In genomic region chr18:51053822-51054221, GRCh38 we compare ENCODE assay signal across 12 cellular contexts. TPM values are rescaled to one million over a fixed set of nuclear protein-coding genes. Genes with fewer than 3 reads are reported as not detected.
DNase-seq lines count a peak whose midpoint lies in the region; ATAC-seq and TF ChIP-seq lines count a peak whose summit lies in the region.
"Had no signal": no experiment of that assay in that cellular context is flagged by ENCODE, and none has a peak within 500 bp of the region (broad histone marks: within the 10 kb centered on the region; RNA-seq: fewer than 3 reads in every experiment).

No MANE protein-coding gene starts in this region.

- POLR2A ChIA-PET in activated CD4-positive, alpha-beta memory T cell treated with anti-CD3 and anti-CD28 coated beads, Interleukin-2, amount 10 ng/mL, durations not matched to agents 7 days and 5 days (lab: Charles Lee): interaction anchor here (0.7 to 5.7 kb wide), 5 partner anchors 14 to 175 kb away, joined by 3 to 43 read pairs (median 17); partner anchors contain the start of genes ELAC1, ME2, MEX3C and SMAD4

- H3K9me3 ChIP-seq in osteoblast (ENCODE audit: low read depth, low read length): no peaks in the 10 kb centered on the region

- H3K36me3 ChIP-seq in osteoblast (ENCODE audit: insufficient read depth, low read length): peaks cover 41% of the 10 kb centered on the region

- no peak for DNase-seq in activated CD4-positive, CD25-positive, alpha-beta regulatory T cell treated with anti-CD3 and anti-CD28 coated beads, Interleukin-2, amount 50 U/mL, for 72 hours
- DNase-seq in activated CD4-positive, alpha-beta memory T cell treated with anti-CD3 and anti-CD28 coated beads, Interleukin-2, amount 10 ng/mL, durations not matched to agents 7 days and 5 days: no peak
- DNase-seq in osteoblast (ENCODE audit: insufficient read length, low spot score, missing footprints) (no peak), Kasumi-1 (lab: John Stamatoyannopoulos, UW) (no peak), inferior parietal cortex (ENCODE audit: extremely low spot score) (no peak), iPS-NIHi11 (ENCODE audit: low spot score) (no peak)
- DNase-seq: 8988T, cerebellar nuclear complex had no signal

- H2AFZ ChIP-seq in osteoblast (ENCODE audit: low read length): no peak overlapping the region

- H4K20me1 ChIP-seq in osteoblast (ENCODE audit: insufficient read depth, low read length): peaks cover 13% of the 10 kb centered on the region

- H3K27me3 Mint-ChIP-seq in activated CD4-positive, alpha-beta memory T cell treated with anti-CD3 and anti-CD28 coated beads, Interleukin-2, amount 10 ng/mL, durations not matched to agents 7 days and 5 days: no peaks in the 10 kb centered on the region

- H3K27ac Mint-ChIP-seq in activated CD4-positive, alpha-beta memory T cell treated with anti-CD3 and anti-CD28 coated beads, Interleukin-2, amount 10 ng/mL, durations not matched to agents 7 days and 5 days: peak overlapping the region; percentile 91

- H3K27ac ChIP-seq in osteoblast (ENCODE audit: low read depth, low read length): no peak overlapping the region
- H3K27ac ChIP-seq: HL-60, VCaP had no signal

- H3K27me3 ChIP-seq in osteoblast (ENCODE audit: insufficient read depth, low read length): no peaks in the 10 kb centered on the region

- peaks cover 66% of the 10 kb centered on the region for H3K79me2 ChIP-seq in osteoblast (ENCODE audit: insufficient read depth, low read length)

- H3K4me2 ChIP-seq in osteoblast (ENCODE audit: insufficient read depth, low read length): peak overlapping the region; percentile 24

- H3K4me3 Mint-ChIP-seq in activated CD4-positive, alpha-beta memory T cell treated with anti-CD3 and anti-CD28 coated beads, Interleukin-2, amount 10 ng/mL, durations not matched to agents 7 days and 5 days: peak overlapping the region; percentile 65

- peaks cover 53% of the 10 kb centered on the region for H3K36me3 Mint-ChIP-seq in activated CD4-positive, alpha-beta memory T cell treated with anti-CD3 and anti-CD28 coated beads, Interleukin-2, amount 10 ng/mL, durations not matched to agents 7 days and 5 days (ENCODE audit: low read depth)

- no peak for TF ChIP-seq CTCF in osteoblast (IDR thresholded peaks at IDR 0.05; ENCODE audit: extremely low read depth, low read depth, low read length)

- peaks cover 28% of the 10 kb centered on the region for H3K4me1 Mint-ChIP-seq in activated CD4-positive, alpha-beta memory T cell treated with anti-CD3 and anti-CD28 coated beads, Interleukin-2, amount 10 ng/mL, durations not matched to agents 7 days and 5 days

- no peaks in the 10 kb centered on the region for H3K9me3 Mint-ChIP-seq in activated CD4-positive, alpha-beta memory T cell treated with anti-CD3 and anti-CD28 coated beads, Interleukin-2, amount 10 ng/mL, durations not matched to agents 7 days and 5 days

- H3K4me1 ChIP-seq in osteoblast (ENCODE audit: insufficient read depth, low read length): no peaks in the 10 kb centered on the region

- peak; percentile 73 to 81 for ATAC-seq in activated CD4-positive, CD25-positive, alpha-beta regulatory T cell treated with anti-CD3 and anti-CD28 coated beads, Interleukin-2, amount 50 U/mL, for 24 hours
- peak; percentile 56 for ATAC-seq in HG02870 (IDR thresholded peaks at IDR 0.05; ENCODE audit: unreplicated experiment)

- CTCF ChIA-PET in activated CD4-positive, alpha-beta memory T cell treated with anti-CD3 and anti-CD28 coated beads, Interleukin-2, amount 10 ng/mL, durations not matched to agents 7 days and 5 days (lab: Charles Lee): interaction anchor here (0.7 to 2.7 kb wide), 3 partner anchors 99 to 234 kb away, joined by 3 to 12 read pairs (median 7); partner anchors contain the start of genes ME2 and MRO

- no peak overlapping the region for H3K4me3 ChIP-seq in osteoblast (ENCODE audit: insufficient read depth, low read length)

RNA-seq across cellular contexts. Expression of gene SMAD4, which starts 23.8 kb away (rescaled TPM):
- total RNA-seq in activated CD4-positive, alpha-beta memory T cell treated with anti-CD3 and anti-CD28 coated beads, Interleukin-2, amount 10 ng/mL, durations not matched to agents 7 days and 5 days: 10 to 100 TPM; 80.3 to 83.8 TPM
- total RNA-seq in osteoblast: 121 and 128 TPM in 2 replicates
